21 cellular contexts compared by ENCODE assay signal in genomic region chr6:130326496-130326895, GRCh38. TPM values are rescaled to one million over a fixed set of nuclear protein-coding genes. Genes with fewer than 3 reads are reported as not detected.
"Had no signal": no experiment of that assay in that cellular context is flagged by ENCODE, and none has a peak within 500 bp of the region (broad histone marks: within the 10 kb centered on the region; RNA-seq: fewer than 3 reads in every experiment).

No MANE protein-coding gene starts in this region.

- H3K4me3 ChIP-seq: lung, sigmoid colon, spleen, testis, upper lobe of left lung had no signal

- H3K27ac ChIP-seq: epithelial cell of prostate, foreskin keratinocyte, sigmoid colon, spleen, testis, upper lobe of left lung had no signal

- H3K4me1 ChIP-seq: upper lobe of left lung had no signal

- ATAC-seq: activated T-cell treated with anti-CD3 and anti-CD28 coated beads, Interleukin-2, amount 50 U/mL, for 4 hours; foreskin keratinocyte; natural killer cell had no signal

- H3K27me3 ChIP-seq: foreskin keratinocyte, sigmoid colon, spleen, testis, upper lobe of left lung had no signal

- DNase-seq: activated B cell treated with CpG ODN at 0.5 μM for 24 hours; activated CD4-positive, alpha-beta T cell treated with anti-CD3 and anti-CD28 coated beads for 4 hours; activated CD4-positive, alpha-beta T cell treated with anti-CD3 and anti-CD28 coated beads, Interleukin-2, amount 50 U/mL, for 48 hours; activated CD8-positive, alpha-beta memory T cell treated with anti-CD3 and anti-CD28 coated beads, Interleukin-2, amount 50 U/mL, for 48 hours; activated naive CD4-positive, alpha-beta T cell; activated naive CD8-positive, alpha-beta T cell treated with anti-CD3 and anti-CD28 coated beads for 36 hours; activated T-cell treated with anti-CD3 and anti-CD28 coated beads, Interleukin-2, amount 50 U/mL, for 4 hours; amygdala; foreskin keratinocyte; kidney; natural killer cell; retina; sigmoid colon; spleen; stimulated activated CD4-positive, alpha-beta T cell treated with anti-CD3 and anti-CD28 coated beads, Interleukin-4, amount 100 ng/mL, for 1 hour; stimulated activated naive CD4-positive, alpha-beta T cell; T1000; testis; upper lobe of left lung had no signal

- H3K9me3 ChIP-seq: sigmoid colon, testis, upper lobe of left lung had no signal

- H3K36me3 ChIP-seq: sigmoid colon, spleen, upper lobe of left lung had no signal

RNA-seq across cellular contexts. Expression of gene TMEM200A, which starts 39.3 kb away (rescaled TPM):
- total RNA-seq: activated naive CD8-positive, alpha-beta T cell treated with anti-CD3 and anti-CD28 coated beads for 36 hours had no signal
